Comparison of ENCODE assay signal across 18 cellular contexts in the genomic region with DNA sequence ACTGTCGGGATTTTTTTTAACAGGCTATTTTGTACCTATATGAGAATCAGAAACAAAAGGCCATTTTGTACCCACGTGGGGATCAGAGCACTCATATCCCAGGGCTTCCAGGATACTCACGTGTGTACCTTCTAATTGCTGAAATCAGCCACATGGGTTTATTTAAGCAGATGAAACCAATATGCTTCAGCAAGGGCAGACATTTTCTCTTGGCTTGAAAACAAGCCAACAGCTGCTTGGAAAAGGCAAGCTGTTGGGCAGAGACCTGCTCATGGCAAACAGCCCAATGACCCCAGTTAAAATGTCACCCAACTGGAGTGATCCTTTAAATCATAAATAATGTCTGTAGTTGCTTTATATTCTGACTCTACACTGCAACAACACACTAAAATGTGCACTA. TPM values are rescaled to one million over a fixed set of nuclear protein-coding genes. Genes with fewer than 3 reads are reported as not detected.
A peak's percentile ranks its signal among the peaks of the same experiment; 100 is the strongest.
DNase-seq lines count a peak whose midpoint lies in the region.
"Had no signal": no experiment of that assay in that cellular context is flagged by ENCODE, and none has a peak within 500 bp of the region (broad histone marks: within the 10 kb centered on the region; RNA-seq: fewer than 3 reads in every experiment).

No MANE protein-coding gene starts in this region.

- DNase-seq in DMS 273 treated with DMSO at 0.1 percent for 48 hours (lab: John Stamatoyannopoulos, UW) (peak; percentile 99), NCI-H1694 (lab: John Stamatoyannopoulos, UW) (peak; percentile 98), RPMI7951 (ENCODE audit: low read depth) (peak; percentile 79), left kidney (ENCODE audit: low read depth, low spot score) (peak; percentile 41), NCI-H1436 treated with DMSO at 0.1 percent for 48 hours (lab: John Stamatoyannopoulos, UW) (no peak), GDM1 (lab: John Stamatoyannopoulos, UW) (no peak), NCI-H526 treated with DMSO at 0.1 percent for 48 hours (lab: John Stamatoyannopoulos, UW) (no peak)
- no peak for DNase-seq in activated CD8-positive, alpha-beta memory T cell treated with anti-CD3 and anti-CD28 coated beads, Interleukin-2, amount 50 U/mL, for 4 hours
- DNase-seq: activated CD4-positive, alpha-beta memory T cell treated with anti-CD3 and anti-CD28 coated beads, Interleukin-2, amount 10 ng/mL, durations not matched to agents 7 days and 5 days; activated T-cell treated with anti-CD3 and anti-CD28 coated beads, Interleukin-2, amount 50 U/mL, for 48 hours; dermis blood vessel endothelial cell; GF-D8; left lung; NCI-H526; nucleus accumbens; stimulated activated CD4-positive, alpha-beta T cell treated with anti-CD3 and anti-CD28 coated beads, Interleukin-2, amount 100 ng/mL, for 48 hours; T-helper 1 cell; WERI-Rb-1 had no signal

RNA-seq across cellular contexts. Expression of a gene that starts 26.5 kb away (rescaled TPM):
- 356 and 425 TPM in 2 replicates for total RNA-seq in RPMI7951 (2014; rRNA removed; shearing (Covaris generic))

Comparison
In these comparisons a context has a peak if more than half of its experiments do, and no peak if none do; other contexts are left out.
1. DNase-seq: peak in DMS 273 treated with DMSO at 0.1 percent for 48 hours (single experiment), NCI-H1694 (single experiment), RPMI7951 (single experiment) and left kidney (single experiment); none in activated CD8-positive, alpha-beta memory T cell treated with anti-CD3 and anti-CD28 coated beads, Interleukin-2, amount 50 U/mL, for 4 hours (single experiment), NCI-H1436 treated with DMSO at 0.1 percent for 48 hours (single experiment), GDM1 (single experiment) and NCI-H526 treated with DMSO at 0.1 percent for 48 hours (single experiment).